In the genomic region with DNA sequence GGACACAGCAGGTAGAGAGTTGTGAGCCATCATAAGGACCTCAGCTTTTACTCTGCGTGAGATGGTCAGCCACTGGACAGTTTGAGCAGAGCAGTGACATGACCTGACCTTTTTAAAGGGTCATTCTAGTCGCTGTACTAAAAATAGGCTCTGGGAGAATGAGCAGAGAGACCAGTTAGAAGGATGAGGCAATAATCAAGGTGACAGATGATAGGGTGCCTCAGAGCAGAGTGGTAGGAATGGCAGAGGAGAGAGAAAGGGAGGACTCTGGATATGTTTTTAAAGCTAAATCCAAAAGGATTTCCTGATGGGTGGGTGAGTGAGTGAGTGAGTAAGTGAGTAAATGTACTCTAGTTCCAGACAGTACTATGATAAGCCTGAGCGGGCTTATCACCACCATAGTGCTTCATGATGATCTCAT, we compare ENCODE assay signal across 17 cellular contexts.
DNase-seq lines count a peak whose midpoint lies in the region; ATAC-seq, FAIRE-seq and TF ChIP-seq lines count a peak whose summit lies in the region.
"Had no signal": no experiment of that assay in that cellular context is flagged by ENCODE, and none has a peak within 500 bp of the region (broad histone marks: within the 10 kb centered on the region; RNA-seq: fewer than 3 reads in every experiment).

No MANE protein-coding gene starts in this region.

- DNase-seq in HCEC 1CT (peak; percentile 19), K562 (ENCODE audit: extremely low read depth in 1 of 4, low spot score in 3 of 4) (peak in 2 of 4 experiments; percentile 12 to 19), left ventricle myocardium inferior (no peak), activated gamma-delta T cell (lab: John Stamatoyannopoulos, UW) (no peak)
- DNase-seq: activated naive CD4-positive, alpha-beta T cell treated with anti-CD3 and anti-CD28 coated beads, Interleukin-2, amount 50 U/mL, for 16 hours; CD4-positive, CD25-positive, alpha-beta regulatory T cell; GF-D8; NCI-H345; NK-92 treated with Interleukin-12 subunit alpha and Interleukin-12 subunit beta, amount 100 ng/mL, for 24 hours; stimulated activated naive CD4-positive, alpha-beta T cell treated with Interleukin-2 at 50 U/mL for 16 hours; T-cell had no signal

- H3K9me3 ChIP-seq in K562 (replicated peaks; ENCODE audit: control insufficient read depth, insufficient read depth, low read depth, low read length) (no peaks in the 10 kb centered on the region), left ventricle myocardium inferior (replicated peaks) (no peaks in the 10 kb centered on the region), mesodermal cell (ENCODE audit: control insufficient read depth, low read length) (no peaks in the 10 kb centered on the region)

- H3K36me3 ChIP-seq in K562 (ENCODE audit: control insufficient read depth, insufficient read depth, low read length) (no peaks in the 10 kb centered on the region), left ventricle myocardium inferior (no peaks in the 10 kb centered on the region), mesodermal cell (ENCODE audit: control insufficient read depth, insufficient read depth, low read length) (no peaks in the 10 kb centered on the region)

- TF ChIP-seq CTCF in K562 (IDR thresholded peaks at IDR 0.05 in 2 of 3, conservative IDR thresholded peaks at IDR 0.05 in 1 of 3; ENCODE audit: insufficient read depth in 2 of 3, low read depth in 1 of 3, low read length in 3 of 3) (no peak), left ventricle myocardium inferior (IDR thresholded peaks at IDR 0.05; ENCODE audit: borderline replicate concordance) (no peak)

- CTCF ChIA-PET in K562 (lab: Yijun Ruan, JAX; ENCODE audit: low intra/inter-chr PET ratio) = no interaction called here

- POLR2A ChIA-PET in K562 (lab: Yijun Ruan, JAX) = no interaction called here

- TF ChIP-seq RAD21 in K562 (CRISPR knock-in tag; conservative IDR thresholded peaks at IDR 0.05 in 1 of 2, IDR thresholded peaks at IDR 0.05 in 1 of 2) = no peak

- no peak for TF ChIP-seq EP300 in K562 (IDR thresholded peaks at IDR 0.05; ENCODE audit: low read length)

- intact Hi-C loops in K562 (cut with micrococcal nuclease) (no loop called here), left ventricle myocardium inferior (cut with micrococcal nuclease) (no loop called here)

- H3K9me1 ChIP-seq in K562 (ENCODE audit: control insufficient read depth, insufficient read depth, low read length) = no peaks in the 10 kb centered on the region

- H3K9ac ChIP-seq in K562 (ENCODE audit: insufficient read depth in 1 of 2, low read depth in 2 of 2, low read length in 2 of 2) = no peak overlapping the region

- TF ChIP-seq POLR2A in K562 (conservative IDR thresholded peaks at IDR 0.05) = no peak

- no peak for FAIRE-seq in K562 (lab: Jason Lieb, UNC)
- FAIRE-seq: GM12878 had no signal

- ATAC-seq in K562 (no peak), HG02759 (IDR thresholded peaks at IDR 0.05; ENCODE audit: unreplicated experiment) (no peak), GM21717 (IDR thresholded peaks at IDR 0.05; ENCODE audit: unreplicated experiment) (no peak), HG03469 (IDR thresholded peaks at IDR 0.05; ENCODE audit: unreplicated experiment) (no peak)
- ATAC-seq: GM12878, T-cell had no signal

- BruUV-seq in K562 (replicated peaks; lab: Mats Ljungman, UMichigan) = no TSS peak

- H3K4me1 ChIP-seq in K562 (replicated peaks in 1 of 2; ENCODE audit: control insufficient read depth in 2 of 2, insufficient read depth in 2 of 2, low read length in 2 of 2) (peaks cover 0 to 3% of the 10 kb centered on the region in 2 experiments; a peak in 1 of 5 replicates), left ventricle myocardium inferior (peaks cover 78% of the 10 kb centered on the region), mesodermal cell (ENCODE audit: control insufficient read depth, insufficient read depth, low read length, poor library complexity, severe bottlenecking) (peaks cover 41% of the 10 kb centered on the region)

- no peaks in the 10 kb centered on the region for H4K20me1 ChIP-seq in K562 (replicated peaks; ENCODE audit: control insufficient read depth, insufficient read depth, low read length)

- no peaks in the 10 kb centered on the region for H3K79me2 ChIP-seq in K562 (ENCODE audit: control insufficient read depth, insufficient read depth, low read length)

- no peak overlapping the region for H3K27ac ChIP-seq in K562 (ENCODE audit: extremely low read depth, low read depth, low read length)
- H3K27ac ChIP-seq in left ventricle myocardium inferior (replicated peaks) = peak overlapping the region; percentile 67
- peak overlapping the region; percentile 73 for H3K27ac ChIP-seq in mesodermal cell (ENCODE audit: low read depth, low read length, severe bottlenecking)
- H3K27ac ChIP-seq: epithelial cell of prostate had no signal

- H2AFZ ChIP-seq in K562 (ENCODE audit: low read depth, low read length) = no peak overlapping the region

- in situ Hi-C loops in K562 (cut with MboI) = no loop called here

- H3K4me3 ChIP-seq in K562 (no peak overlapping the region), left ventricle myocardium inferior (no peak overlapping the region), mesodermal cell (ENCODE audit: extremely low read depth, insufficient read depth, low read length, poor library complexity, severe bottlenecking) (no peak overlapping the region)
- H3K4me3 ChIP-seq: GM12878 had no signal

- 14% methylated on average over 3 of the region's 3 CpGs for WGBS in K562 (ENCODE audit: insufficient coverage, low coverage, missing lambda C conversion rate)
- 89 to 100% methylated on average over 2 of the region's 3 CpGs for WGBS in mesodermal cell (ENCODE audit: insufficient coverage in 2 of 2), 2 experiments

- no peak overlapping the region for H3K4me2 ChIP-seq in K562 (ENCODE audit: insufficient read depth, low read length)

- H3K27me3 ChIP-seq in K562 (ENCODE audit: control insufficient read depth in 2 of 2, insufficient read depth in 2 of 2, low read length in 2 of 2) (no peaks in the 10 kb centered on the region), left ventricle myocardium inferior (ENCODE audit: low read depth) (no peaks in the 10 kb centered on the region)

TF ChIP-seq in K562, 482 proteins besides CTCF, POLR2A, EP300 and RAD21 (continues in another document):
- TF ChIP-seq CEBPB (tag; IDR thresholded peaks at IDR 0.05) (0 out of 2 replicates have a peak, but pooled peaks have one; percentile 41), TAF1 (IDR thresholded peaks at IDR 0.05; ENCODE audit: control insufficient read depth, extremely low read depth, insufficient read depth, low read length, severe bottlenecking) (no peak), NCOA4 (IDR thresholded peaks at IDR 0.05; ENCODE audit: partially characterized antibody) (no peak), CBFA2T3 (IDR thresholded peaks at IDR 0.05) (peak; percentile 6; the same call in 1 of the 2 replicates), NR2C1 (IDR thresholded peaks at IDR 0.05) (no peak), NR2C1 (tag; IDR thresholded peaks at IDR 0.05) (peak; percentile 64), MEF2A (IDR thresholded peaks at IDR 0.05; ENCODE audit: control insufficient read depth, low read depth, low read length) (peak; percentile 76), MTA3 (IDR thresholded peaks at IDR 0.05; ENCODE audit: borderline replicate concordance) (no peak)
